In genomic region chrX:9393571-9393970, GRCh38 we compare ENCODE assay signal across 22 cellular contexts.
"Had no signal": no experiment of that assay in that cellular context is flagged by ENCODE, and none has a peak within 500 bp of the region (broad histone marks: within the 10 kb centered on the region; RNA-seq: fewer than 3 reads in every experiment).

No MANE protein-coding gene starts in this region.

- H3K4me1 ChIP-seq: esophagus muscularis mucosa, gastroesophageal sphincter, left lung, lower lobe of right lung, psoas muscle, spleen, upper lobe of right lung, vagina had no signal

- H3K36me3 ChIP-seq: esophagus muscularis mucosa, gastroesophageal sphincter, left lung, lower lobe of right lung, right lobe of liver, spleen, tibial nerve, upper lobe of right lung, vagina had no signal

- H3K27ac ChIP-seq: epithelial cell of prostate, esophagus muscularis mucosa, gastroesophageal sphincter, left lung, lower lobe of right lung, psoas muscle, right lobe of liver, spleen, tibial nerve, upper lobe of right lung, vagina had no signal

- H3K27me3 ChIP-seq: esophagus muscularis mucosa, gastroesophageal sphincter, left lung, right lobe of liver, spleen, tibial nerve, upper lobe of right lung, vagina had no signal

- ATAC-seq: gastroesophageal sphincter; left lung; lower lobe of right lung; natural killer cell treated with Interleukin-12 subunit alpha and Interleukin-12 subunit beta and Interleukin-15 and Interleukin-18, amount 100 ng/mL, for 72 hours; psoas muscle; stimulated activated memory B cell treated with anti-CD40 and anti-IgM and Interleukin-4, amounts not matched to agents 10 μg/mL and 1 μg/mL and 100 μg/mL, for 72 hours; upper lobe of right lung had no signal

- H3K9me3 ChIP-seq: esophagus muscularis mucosa, gastroesophageal sphincter, left lung, lower lobe of right lung, psoas muscle, right lobe of liver, tibial nerve, upper lobe of right lung, vagina had no signal

- DNase-seq: effector memory CD4-positive, alpha-beta T cell; foreskin fibroblast; glutamatergic neuron; islet precursor cell; left lung; lower lobe of right lung; midbrain; psoas muscle; retina; right lobe of liver; spleen; stimulated activated CD4-positive, alpha-beta T cell treated with anti-CD3 and anti-CD28 coated beads, Interleukin-15, amount 100 ng/mL, for 24 hours; stimulated activated CD4-positive, alpha-beta T cell treated with anti-CD3 and anti-CD28 coated beads, Interleukin-1b, Interleukin-23, amount 100 ng/mL, for 48 hours; stimulated activated CD4-positive, alpha-beta T cell treated with anti-CD3 and anti-CD28 coated beads, Interleukin-4, amount 100 ng/mL, for 24 hours; upper lobe of right lung had no signal

- H3K4me3 ChIP-seq: esophagus muscularis mucosa, gastroesophageal sphincter, left lung, lower lobe of right lung, psoas muscle, right lobe of liver, spleen, tibial nerve, upper lobe of right lung, vagina had no signal
